Comparison of ENCODE assay signal across 1 cellular context in the genomic region with DNA sequence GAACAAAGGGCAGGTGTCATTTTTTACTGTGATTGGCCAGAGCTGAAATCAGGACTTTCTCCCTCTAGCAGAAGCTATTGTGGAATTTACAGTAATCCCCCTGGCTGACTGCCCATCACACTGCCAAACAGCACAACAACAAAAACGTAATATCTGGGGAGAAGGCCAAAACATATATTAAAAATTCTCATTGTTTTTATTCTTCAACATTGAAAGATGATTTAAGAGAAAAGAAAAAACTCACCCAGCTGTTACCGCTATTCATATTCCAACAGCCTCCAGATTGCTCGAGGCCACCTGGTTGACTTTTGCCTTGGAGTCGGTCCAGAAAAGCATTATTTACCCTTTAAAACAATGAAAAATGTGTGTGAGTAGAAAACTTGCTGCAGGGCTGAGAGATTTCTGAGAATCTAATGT.
TF ChIP-seq lines count a peak whose summit lies in the region.

No MANE protein-coding gene starts in this region.

TF ChIP-seq in IMR-90, 13 proteins besides CTCF, POLR2A, EP300 and RAD21:
- no peak for TF ChIP-seq SMC3 (IDR thresholded peaks at IDR 0.05; ENCODE audit: low read depth, low read length)
